ENCODE assay signal across 1 cellular context in genomic region chr4:102794999-102795398, GRCh38.
TF ChIP-seq lines count a peak whose summit lies in the region.

No MANE protein-coding gene starts in this region.

TF ChIP-seq in HepG2, 621 proteins besides CTCF, POLR2A, EP300 and RAD21:
- TF ChIP-seq DMTF1 (CRISPR knock-in tag; IDR thresholded peaks at IDR 0.05): no peak
- TF ChIP-seq GATAD1 (CRISPR knock-in tag; IDR thresholded peaks at IDR 0.05): no peak
- TF ChIP-seq HOMEZ (CRISPR knock-in tag; IDR thresholded peaks at IDR 0.05; ENCODE audit: low read depth): no peak
- no peak for TF ChIP-seq PHF8 (CRISPR knock-in tag; IDR thresholded peaks at IDR 0.05)
- TF ChIP-seq TEF (CRISPR knock-in tag; IDR thresholded peaks at IDR 0.05): no peak
- no peak for TF ChIP-seq ZNF580 (CRISPR knock-in tag; IDR thresholded peaks at IDR 0.05; ENCODE audit: borderline replicate concordance, low read depth)
- TF ChIP-seq ZBTB7B (CRISPR knock-in tag; IDR thresholded peaks at IDR 0.05): no peak
- TF ChIP-seq GLI4 (CRISPR knock-in tag; IDR thresholded peaks at IDR 0.05; ENCODE audit: borderline replicate concordance): no peak
- no peak for TF ChIP-seq TCF12 (IDR thresholded peaks at IDR 0.05)
- TF ChIP-seq TCF12 (CRISPR knock-in tag; IDR thresholded peaks at IDR 0.05): no peak
- TF ChIP-seq EHMT2 (IDR thresholded peaks at IDR 0.05; ENCODE audit: borderline replicate concordance, low read depth, low read length): no peak
- TF ChIP-seq ZFP90 (CRISPR knock-in tag; IDR thresholded peaks at IDR 0.05; ENCODE audit: borderline replicate concordance): no peak
- no peak for TF ChIP-seq CENPBD1 (CRISPR knock-in tag; IDR thresholded peaks at IDR 0.05; ENCODE audit: borderline replicate concordance, low read depth)
- TF ChIP-seq NCOA5 (CRISPR knock-in tag; IDR thresholded peaks at IDR 0.05): no peak
- no peak for TF ChIP-seq CSRNP1 (CRISPR knock-in tag; IDR thresholded peaks at IDR 0.05)
- TF ChIP-seq ZNF230 (CRISPR knock-in tag; IDR thresholded peaks at IDR 0.05): no peak
- TF ChIP-seq TIGD3 (CRISPR knock-in tag; IDR thresholded peaks at IDR 0.05; ENCODE audit: borderline replicate concordance): no peak
- no peak for TF ChIP-seq LCORL (IDR thresholded peaks at IDR 0.05)
- TF ChIP-seq LCORL (CRISPR knock-in tag; IDR thresholded peaks at IDR 0.05): no peak
- no peak for TF ChIP-seq ZNF563 (CRISPR knock-in tag; IDR thresholded peaks at IDR 0.05)
- TF ChIP-seq ZBTB26 (CRISPR knock-in tag; IDR thresholded peaks at IDR 0.05; ENCODE audit: borderline replicate concordance): no peak
